Comparison of ENCODE assay signal across 1 cellular context in the genomic region with DNA sequence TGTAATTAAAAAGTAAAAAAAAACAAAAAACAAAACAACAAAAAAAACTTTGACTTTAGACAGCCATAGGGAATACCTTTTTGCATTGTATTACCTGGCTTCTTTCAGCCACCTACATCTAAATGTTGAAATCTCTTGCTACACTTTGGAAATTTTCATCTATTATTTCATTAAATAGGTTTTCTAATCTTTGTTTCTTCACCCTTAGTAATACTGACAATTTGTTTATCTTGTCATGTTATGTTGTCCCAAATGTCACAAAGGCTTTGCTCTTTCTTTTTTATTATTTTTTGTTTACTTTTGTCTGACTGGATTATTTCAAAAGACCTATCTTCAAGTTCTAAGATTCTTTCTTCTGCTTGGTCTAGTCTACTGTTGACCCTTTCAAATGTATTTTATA.
TF ChIP-seq lines count a peak whose summit lies in the region.

No MANE protein-coding gene starts in this region.

TF ChIP-seq in K562, 482 proteins besides CTCF, POLR2A, EP300 and RAD21:
- TF ChIP-seq JUNB (CRISPR knock-in tag; conservative IDR thresholded peaks at IDR 0.05) (no peak), TRIM28 (IDR thresholded peaks at IDR 0.05) (peak; percentile 55; the same call in 1 of the 2 replicates), STAG1 (CRISPR knock-in tag; IDR thresholded peaks at IDR 0.05; ENCODE audit: borderline replicate concordance) (no peak), CHD4 (IDR thresholded peaks at IDR 0.05; ENCODE audit: insufficient read depth, insufficient replicate concordance, low read depth, low read length, poor library complexity, severe bottlenecking) (no peak), PHF8 (IDR thresholded peaks at IDR 0.05; ENCODE audit: borderline replicate concordance, low read length) (no peak), TRIM24 (IDR thresholded peaks at IDR 0.05) (peak in 1 of 2 experiments; percentile 39; a peak in 2 of 4 replicates), ZNF583 (CRISPR knock-in tag; IDR thresholded peaks at IDR 0.05) (peak; percentile 96; the same call in 1 of the 2 replicates), ZBTB49 (CRISPR knock-in tag; IDR thresholded peaks at IDR 0.05; ENCODE audit: borderline replicate concordance) (no peak), NR1H2 (CRISPR knock-in tag; IDR thresholded peaks at IDR 0.05) (no peak), PHF20 (IDR thresholded peaks at IDR 0.05; ENCODE audit: partially characterized antibody) (no peak)
